In the genomic region with DNA sequence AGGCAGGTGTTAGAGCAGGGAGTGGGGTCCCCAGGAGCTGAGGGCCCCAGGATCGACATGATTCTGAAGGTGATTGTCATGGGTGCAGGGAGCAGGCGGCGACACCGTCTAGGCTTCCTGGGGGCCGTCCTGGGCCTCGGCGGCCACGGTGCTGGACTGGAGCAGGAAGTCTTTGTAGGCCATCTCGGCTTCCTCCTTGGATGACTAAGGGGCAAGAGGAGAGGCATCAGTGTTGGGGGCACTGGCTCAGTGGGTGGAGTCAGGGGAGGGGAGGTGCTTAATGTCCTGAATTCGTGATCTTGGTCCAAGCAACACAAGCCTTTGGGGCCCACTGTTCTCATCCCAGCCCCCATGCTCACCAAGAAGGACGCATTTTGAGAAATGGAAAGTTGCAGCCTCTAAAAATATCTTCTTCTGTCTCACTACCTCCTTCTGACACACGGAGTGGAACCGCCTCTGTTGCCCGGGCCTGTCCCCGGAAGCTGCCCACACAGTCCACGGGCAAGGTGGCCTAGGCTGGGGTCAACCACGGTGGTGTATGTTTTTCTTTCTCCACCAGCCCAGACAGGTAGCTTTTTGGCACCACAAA, we compare ENCODE assay signal across 9 cellular contexts. TPM values are rescaled to one million over a fixed set of nuclear protein-coding genes. Genes with fewer than 3 reads are reported as not detected.
DNase-seq lines count a peak whose midpoint lies in the region; ATAC-seq, FAIRE-seq and TF ChIP-seq lines count a peak whose summit lies in the region.
"Had no signal": no experiment of that assay in that cellular context is flagged by ENCODE, and none has a peak within 500 bp of the region (broad histone marks: within the 10 kb centered on the region; RNA-seq: fewer than 3 reads in every experiment).

No MANE protein-coding gene starts in this region.

- H3K4me3 ChIP-seq in right lobe of liver (no peak overlapping the region), HepG2 (replicated peaks in 1 of 3; ENCODE audit: insufficient read depth in 1 of 3, low read depth in 2 of 3, low read length in 3 of 3) (no peak overlapping the region)

- no peak for FAIRE-seq in HepG2 (lab: Jason Lieb, UNC)

- no peak overlapping the region for H3K4me2 ChIP-seq in HepG2 (ENCODE audit: low read depth, low read length)

- CTCF ChIA-PET in HepG2 (lab: Yijun Ruan, JAX; ENCODE audit: low intra/inter-chr PET ratio, low total read pairs), result no interaction called here

- TF ChIP-seq CTCF in right lobe of liver (IDR thresholded peaks at IDR 0.05) (no peak), HepG2 (CRISPR knock-in tag; IDR thresholded peaks at IDR 0.05) (no peak)

- no peak for TF ChIP-seq POLR2A in right lobe of liver (IDR thresholded peaks at IDR 0.05)
- TF ChIP-seq POLR2A in HepG2 (IDR thresholded peaks at IDR 0.05; ENCODE audit: insufficient read depth in 1 of 2, low read depth in 2 of 2, low read length in 2 of 2), result no peak

- peak overlapping the region; percentile 98 for H3K27ac Mint-ChIP-seq in stimulated activated memory B cell treated with anti-CD40 and anti-IgM and Interleukin-4, amounts not matched to agents 10 μg/mL and 1 μg/mL and 100 μg/mL, for 72 hours

- in situ Hi-C loops in HepG2 (cut with HindIII; ENCODE audit: extremely low pct_ligation_motif_present, low pct_unique_long_range_greater_than_20kb), result loop anchor here (5.0 to 10.0 kb wide), 2 partner anchors 52 to 144 kb away; no protein-coding TSS in a partner anchor

- no peaks in the 10 kb centered on the region for H3K27me3 Mint-ChIP-seq in stimulated activated memory B cell treated with anti-CD40 and anti-IgM and Interleukin-4, amounts not matched to agents 10 μg/mL and 1 μg/mL and 100 μg/mL, for 72 hours

- no TSS peak for BruUV-seq in HepG2 (replicated peaks; lab: Mats Ljungman, UMichigan)

- no peaks in the 10 kb centered on the region for H3K9me3 ChIP-seq in right lobe of liver
- no peaks in the 10 kb centered on the region for H3K9me3 ChIP-seq in HepG2 (ENCODE audit: low read length)

- no peak for TF ChIP-seq RAD21 in HepG2 (CRISPR knock-in tag; IDR thresholded peaks at IDR 0.05)

- H3K4me1 ChIP-seq in right lobe of liver (peaks cover 0 to 10% (median 0%) of the 10 kb centered on the region in 4 donors), HepG2 (ENCODE audit: insufficient read depth, low read length) (peaks cover 11% of the 10 kb centered on the region)

- DNase-seq in right lobe of liver (no peak), HepG2 (ENCODE audit: low spot score) (no peak), Right ventricle myocardium inferior (ENCODE audit: missing footprints) (no peak), HPDE6-E6E7 (ENCODE audit: extremely low spot score) (no peak), T1000 (lab: John Stamatoyannopoulos, UW) (no peak)
- DNase-seq in activated CD4-positive, alpha-beta T cell treated with anti-CD3 and anti-CD28 coated beads, Interleukin-2, amount 50 U/mL, for 48 hours, result peak; percentile 65 to 75

- H4K20me1 ChIP-seq in HepG2 (ENCODE audit: insufficient read depth, low read length), result no peaks in the 10 kb centered on the region

- H3K27ac ChIP-seq in right lobe of liver (no peak overlapping the region), HepG2 (ENCODE audit: extremely low read length, insufficient read depth, low read length) (no peak overlapping the region)

- intact Hi-C loops in right lobe of liver (cut with DNase I) (no loop called here), HepG2 (cut with micrococcal nuclease; ENCODE audit: unreplicated experiment) (no loop called here), Right ventricle myocardium inferior (cut with DNase I) (loop anchor here (10.0 kb wide), 1 partner anchor 144 kb away; no protein-coding TSS in a partner anchor)

- H3K36me3 ChIP-seq in right lobe of liver (no peaks in the 10 kb centered on the region), HepG2 (replicated peaks in 1 of 2; ENCODE audit: control insufficient read depth in 1 of 2, insufficient read depth in 2 of 2, low read length in 2 of 2) (no peaks in the 10 kb centered on the region)

- H3K4me3 Mint-ChIP-seq in stimulated activated memory B cell treated with anti-CD40 and anti-IgM and Interleukin-4, amounts not matched to agents 10 μg/mL and 1 μg/mL and 100 μg/mL, for 72 hours, result peak overlapping the region; percentile 69

- ATAC-seq in right lobe of liver (peak; percentile 20 to 28 (median 24)), HepG2 (no peak), HG02938 (IDR thresholded peaks at IDR 0.05; ENCODE audit: unreplicated experiment) (peak; percentile 55), Right ventricle myocardium inferior (no peak)
- ATAC-seq in stimulated activated memory B cell treated with anti-CD40 and anti-IgM and Interleukin-4, amounts not matched to agents 10 μg/mL and 1 μg/mL and 100 μg/mL, for 72 hours, result peak; percentile 93

- no peak overlapping the region for H3K9ac ChIP-seq in HepG2 (ENCODE audit: insufficient read depth, low read depth, low read length)

- POLR2A ChIA-PET in HepG2 (lab: Yijun Ruan, JAX), result no interaction called here

- no peaks in the 10 kb centered on the region for H3K9me3 Mint-ChIP-seq in stimulated activated memory B cell treated with anti-CD40 and anti-IgM and Interleukin-4, amounts not matched to agents 10 μg/mL and 1 μg/mL and 100 μg/mL, for 72 hours

- H3K27me3 ChIP-seq in right lobe of liver (no peaks in the 10 kb centered on the region), HepG2 (ENCODE audit: control insufficient read depth in 1 of 2, insufficient read depth in 2 of 2, low read length in 2 of 2) (no peaks in the 10 kb centered on the region; a peak in 2 of 5 replicates)

- no peak for TF ChIP-seq EP300 in HepG2 (IDR thresholded peaks at IDR 0.05; ENCODE audit: low read depth in 2 of 2, low read length in 2 of 2)
- no peak for TF ChIP-seq EP300 in HepG2 (CRISPR knock-in tag; IDR thresholded peaks at IDR 0.05; ENCODE audit: borderline replicate concordance)

- WGBS in right lobe of liver (ENCODE audit: insufficient coverage, low coverage, low lambda C conversion rate, missing lambda C conversion rate), result 64% methylated on average over 16 of the region's 17 CpGs
- 37% methylated on average over 12 of the region's 17 CpGs for WGBS in HepG2 (ENCODE audit: low lambda C conversion rate)

- no peaks in the 10 kb centered on the region for H3K36me3 Mint-ChIP-seq in stimulated activated memory B cell treated with anti-CD40 and anti-IgM and Interleukin-4, amounts not matched to agents 10 μg/mL and 1 μg/mL and 100 μg/mL, for 72 hours

- no peak overlapping the region for H2AFZ ChIP-seq in HepG2 (ENCODE audit: low read length)

- H3K4me1 Mint-ChIP-seq in stimulated activated memory B cell treated with anti-CD40 and anti-IgM and Interleukin-4, amounts not matched to agents 10 μg/mL and 1 μg/mL and 100 μg/mL, for 72 hours, result peaks cover 54% of the 10 kb centered on the region

- no peaks in the 10 kb centered on the region for H3K79me2 ChIP-seq in HepG2 (ENCODE audit: insufficient read depth, low read length)

RNA-seq across cellular contexts. Expression of a gene that starts 8.6 kb away (rescaled TPM):
- total RNA-seq in right lobe of liver (1 to 10 TPM in 5 of 6 experiments, under 1 TPM in 1; 0.80 to 3.2 (median 1.4) TPM), HepG2 (2016; rRNA removed; fragmentation: Illumina TruSeq; extraction: Trizol) (not detected in 2 replicates), Right ventricle myocardium inferior (6.3 TPM)
- total RNA-seq in HepG2 (2016; cell fraction: cytosol; rRNA removed; fragmentation: Illumina TruSeq; extraction: Trizol; ENCODE audit: low read depth), result not detected in 2 replicates
- not detected in 2 replicates for total RNA-seq in HepG2 (2016; cell fraction: insoluble cytoplasmic fraction; rRNA removed; fragmentation: Illumina TruSeq; extraction: Trizol)
- not detected in 2 replicates for total RNA-seq in HepG2 (2016; cell fraction: membrane; rRNA removed; fragmentation: Illumina TruSeq; extraction: Trizol)
- not detected in 2 replicates for total RNA-seq in HepG2 (2016; cell fraction: nucleus; rRNA removed; fragmentation: Illumina TruSeq; extraction: Trizol)
- 0.47 TPM in 1 of 2 replicates, not detected in the other for polyA plus RNA-seq in HepG2 (2011; rRNA removed)
- polyA plus RNA-seq in HepG2 (2011; cell fraction: cytosol; rRNA removed), result 0.10 TPM in 1 of 2 replicates, not detected in the other
- polyA plus RNA-seq in HepG2 (2011; cell fraction: nucleus; rRNA removed), result 0.10 TPM in 1 of 2 replicates, not detected in the other
- not detected in 2 replicates for polyA plus RNA-seq in HepG2 (2012)
- polyA plus RNA-seq in HepG2 (2016; cell fraction: cytosol; fragmentation: Illumina TruSeq; extraction: Trizol; ENCODE audit: low read depth), result not detected in 2 replicates
- not detected in 2 replicates for polyA plus RNA-seq in HepG2 (2016; cell fraction: insoluble cytoplasmic fraction; fragmentation: Illumina TruSeq; extraction: Trizol; ENCODE audit: low read depth)
- polyA plus RNA-seq in HepG2 (2016; cell fraction: membrane; fragmentation: Illumina TruSeq; extraction: Trizol; ENCODE audit: low read depth), result not detected in 2 replicates
- polyA plus RNA-seq in HepG2 (2016; cell fraction: nucleus; fragmentation: Illumina TruSeq; extraction: Trizol; ENCODE audit: insufficient read depth, low read depth), result not detected in 2 replicates
- polyA minus RNA-seq in HepG2 (2011; rRNA and poly(A)+ RNA removed; ENCODE audit: low replicate concordance), result 3.1 TPM in 1 of 2 replicates, not detected in the other
- polyA minus RNA-seq in HepG2 (2011; cell fraction: cytosol; rRNA and poly(A)+ RNA removed), result not detected in 2 replicates
- polyA minus RNA-seq in HepG2 (2011; cell fraction: nucleus; rRNA and poly(A)+ RNA removed), result not detected in 2 replicates

RNA-seq across cellular contexts. Expression of a gene that starts 16.0 kb away (rescaled TPM):
- total RNA-seq in right lobe of liver, result 100 to 1,000 TPM in 2 of 6 experiments, 10 to 100 TPM in 4; 20.6 to 134 (median 85.1) TPM
- total RNA-seq in HepG2 (2016; rRNA removed; fragmentation: Illumina TruSeq; extraction: Trizol), result not detected in 2 replicates
- total RNA-seq in HepG2 (2016; cell fraction: cytosol; rRNA removed; fragmentation: Illumina TruSeq; extraction: Trizol; ENCODE audit: low read depth), result not detected in 2 replicates
- not detected in 2 replicates for total RNA-seq in HepG2 (2016; cell fraction: insoluble cytoplasmic fraction; rRNA removed; fragmentation: Illumina TruSeq; extraction: Trizol)
- not detected in 2 replicates for total RNA-seq in HepG2 (2016; cell fraction: membrane; rRNA removed; fragmentation: Illumina TruSeq; extraction: Trizol)
- not detected in 2 replicates for total RNA-seq in HepG2 (2016; cell fraction: nucleus; rRNA removed; fragmentation: Illumina TruSeq; extraction: Trizol)
- polyA plus RNA-seq in HepG2 (2011; rRNA removed), result 0.04 TPM in 1 of 2 replicates, not detected in the other
- not detected in 2 replicates for polyA plus RNA-seq in HepG2 (2011; cell fraction: cytosol; rRNA removed)
- polyA plus RNA-seq in HepG2 (2011; cell fraction: nucleus; rRNA removed), result not detected in 2 replicates
- not detected in 2 replicates for polyA plus RNA-seq in HepG2 (2012)
- not detected in 2 replicates for polyA plus RNA-seq in HepG2 (2016; cell fraction: cytosol; fragmentation: Illumina TruSeq; extraction: Trizol; ENCODE audit: low read depth)
- not detected in 2 replicates for polyA plus RNA-seq in HepG2 (2016; cell fraction: insoluble cytoplasmic fraction; fragmentation: Illumina TruSeq; extraction: Trizol; ENCODE audit: low read depth)
- polyA plus RNA-seq in HepG2 (2016; cell fraction: membrane; fragmentation: Illumina TruSeq; extraction: Trizol; ENCODE audit: low read depth), result not detected in 2 replicates
- polyA plus RNA-seq in HepG2 (2016; cell fraction: nucleus; fragmentation: Illumina TruSeq; extraction: Trizol; ENCODE audit: insufficient read depth, low read depth), result not detected in 2 replicates
- polyA minus RNA-seq in HepG2 (2011; rRNA and poly(A)+ RNA removed; ENCODE audit: low replicate concordance), result not detected in 2 replicates
- not detected in 2 replicates for polyA minus RNA-seq in HepG2 (2011; cell fraction: cytosol; rRNA and poly(A)+ RNA removed)
- polyA minus RNA-seq in HepG2 (2011; cell fraction: nucleus; rRNA and poly(A)+ RNA removed), result not detected in 2 replicates
- not detected for total RNA-seq in Right ventricle myocardium inferior

RNA-seq across cellular contexts. Expression of a gene that starts 33.1 kb away (rescaled TPM):
- total RNA-seq in right lobe of liver, result not detected
- total RNA-seq in HepG2 (2016; rRNA removed; fragmentation: Illumina TruSeq; extraction: Trizol), result not detected in 2 replicates
- not detected in 2 replicates for total RNA-seq in HepG2 (2016; cell fraction: cytosol; rRNA removed; fragmentation: Illumina TruSeq; extraction: Trizol; ENCODE audit: low read depth)
- total RNA-seq in HepG2 (2016; cell fraction: insoluble cytoplasmic fraction; rRNA removed; fragmentation: Illumina TruSeq; extraction: Trizol), result not detected in 2 replicates
- not detected in 2 replicates for total RNA-seq in HepG2 (2016; cell fraction: membrane; rRNA removed; fragmentation: Illumina TruSeq; extraction: Trizol)
- total RNA-seq in HepG2 (2016; cell fraction: nucleus; rRNA removed; fragmentation: Illumina TruSeq; extraction: Trizol), result not detected in 2 replicates
- not detected in 2 replicates for polyA plus RNA-seq in HepG2 (2011; rRNA removed)
- not detected in 2 replicates for polyA plus RNA-seq in HepG2 (2011; cell fraction: cytosol; rRNA removed)
- not detected in 2 replicates for polyA plus RNA-seq in HepG2 (2011; cell fraction: nucleus; rRNA removed)
- polyA plus RNA-seq in HepG2 (2012), result not detected in 2 replicates
- not detected in 2 replicates for polyA plus RNA-seq in HepG2 (2016; cell fraction: cytosol; fragmentation: Illumina TruSeq; extraction: Trizol; ENCODE audit: low read depth)
- not detected in 2 replicates for polyA plus RNA-seq in HepG2 (2016; cell fraction: insoluble cytoplasmic fraction; fragmentation: Illumina TruSeq; extraction: Trizol; ENCODE audit: low read depth)
- polyA plus RNA-seq in HepG2 (2016; cell fraction: membrane; fragmentation: Illumina TruSeq; extraction: Trizol; ENCODE audit: low read depth), result not detected in 2 replicates
- not detected in 2 replicates for polyA plus RNA-seq in HepG2 (2016; cell fraction: nucleus; fragmentation: Illumina TruSeq; extraction: Trizol; ENCODE audit: insufficient read depth, low read depth)
- polyA minus RNA-seq in HepG2 (2011; rRNA and poly(A)+ RNA removed; ENCODE audit: low replicate concordance), result 0.12 TPM in 1 of 2 replicates, not detected in the other
- polyA minus RNA-seq in HepG2 (2011; cell fraction: cytosol; rRNA and poly(A)+ RNA removed), result not detected in 2 replicates
- not detected in 2 replicates for polyA minus RNA-seq in HepG2 (2011; cell fraction: nucleus; rRNA and poly(A)+ RNA removed)
- not detected for total RNA-seq in Right ventricle myocardium inferior

RNA-seq across cellular contexts. Expression of a gene that starts 40.0 kb away (rescaled TPM):
- total RNA-seq in right lobe of liver, result 10 to 100 TPM in 1 of 6 experiments, 1 to 10 TPM in 4, under 1 TPM in 1; 0.44 to 31.1 (median 2.2) TPM
- total RNA-seq in HepG2 (2016; rRNA removed; fragmentation: Illumina TruSeq; extraction: Trizol), result not detected in 2 replicates
- not detected in 2 replicates for total RNA-seq in HepG2 (2016; cell fraction: cytosol; rRNA removed; fragmentation: Illumina TruSeq; extraction: Trizol; ENCODE audit: low read depth)
- not detected in 2 replicates for total RNA-seq in HepG2 (2016; cell fraction: insoluble cytoplasmic fraction; rRNA removed; fragmentation: Illumina TruSeq; extraction: Trizol)
- total RNA-seq in HepG2 (2016; cell fraction: membrane; rRNA removed; fragmentation: Illumina TruSeq; extraction: Trizol), result not detected in 2 replicates
- not detected in 2 replicates for total RNA-seq in HepG2 (2016; cell fraction: nucleus; rRNA removed; fragmentation: Illumina TruSeq; extraction: Trizol)
- not detected in 2 replicates for polyA plus RNA-seq in HepG2 (2011; rRNA removed)
- polyA plus RNA-seq in HepG2 (2011; cell fraction: cytosol; rRNA removed), result not detected in 2 replicates
- not detected in 2 replicates for polyA plus RNA-seq in HepG2 (2011; cell fraction: nucleus; rRNA removed)
- polyA plus RNA-seq in HepG2 (2012), result not detected in 2 replicates
- polyA plus RNA-seq in HepG2 (2016; cell fraction: cytosol; fragmentation: Illumina TruSeq; extraction: Trizol; ENCODE audit: low read depth), result not detected in 2 replicates
- polyA plus RNA-seq in HepG2 (2016; cell fraction: insoluble cytoplasmic fraction; fragmentation: Illumina TruSeq; extraction: Trizol; ENCODE audit: low read depth), result not detected in 2 replicates
- polyA plus RNA-seq in HepG2 (2016; cell fraction: membrane; fragmentation: Illumina TruSeq; extraction: Trizol; ENCODE audit: low read depth), result not detected in 2 replicates
- not detected in 2 replicates for polyA plus RNA-seq in HepG2 (2016; cell fraction: nucleus; fragmentation: Illumina TruSeq; extraction: Trizol; ENCODE audit: insufficient read depth, low read depth)
- polyA minus RNA-seq in HepG2 (2011; rRNA and poly(A)+ RNA removed; ENCODE audit: low replicate concordance), result not detected in 2 replicates
- polyA minus RNA-seq in HepG2 (2011; cell fraction: cytosol; rRNA and poly(A)+ RNA removed), result not detected in 2 replicates
- not detected in 2 replicates for polyA minus RNA-seq in HepG2 (2011; cell fraction: nucleus; rRNA and poly(A)+ RNA removed)
- total RNA-seq in Right ventricle myocardium inferior, result not detected
- total RNA-seq: activated CD8-positive, alpha-beta memory T cell treated with anti-CD3 and anti-CD28 coated beads for 36 hours had no signal

Comparison
In these comparisons a context has a peak if more than half of its experiments do, and no peak if none do; other contexts are left out.
1. ATAC-seq: peak in right lobe of liver (4 of 4), HG02938 (single experiment) and stimulated activated memory B cell treated with anti-CD40 and anti-IgM and Interleukin-4, amounts not matched to agents 10 μg/mL and 1 μg/mL and 100 μg/mL, for 72 hours (single experiment); none in HepG2 (single experiment) and Right ventricle myocardium inferior (single experiment).
2. RNA of a gene that starts 16.0 kb away (total RNA-seq): 20.6 to 134 TPM in right lobe of liver; not detected in Right ventricle myocardium inferior (single experiment) and not detected in HepG2; every median in the first group is over 10 times any median in the second.
3. DNase-seq: peak in activated CD4-positive, alpha-beta T cell treated with anti-CD3 and anti-CD28 coated beads, Interleukin-2, amount 50 U/mL, for 48 hours (2 of 2); none in right lobe of liver (0 of 3), HepG2 (single experiment), Right ventricle myocardium inferior (single experiment), HPDE6-E6E7 (single experiment) and T1000 (single experiment).